21 cellular contexts compared by ENCODE assay signal in the genomic region with DNA sequence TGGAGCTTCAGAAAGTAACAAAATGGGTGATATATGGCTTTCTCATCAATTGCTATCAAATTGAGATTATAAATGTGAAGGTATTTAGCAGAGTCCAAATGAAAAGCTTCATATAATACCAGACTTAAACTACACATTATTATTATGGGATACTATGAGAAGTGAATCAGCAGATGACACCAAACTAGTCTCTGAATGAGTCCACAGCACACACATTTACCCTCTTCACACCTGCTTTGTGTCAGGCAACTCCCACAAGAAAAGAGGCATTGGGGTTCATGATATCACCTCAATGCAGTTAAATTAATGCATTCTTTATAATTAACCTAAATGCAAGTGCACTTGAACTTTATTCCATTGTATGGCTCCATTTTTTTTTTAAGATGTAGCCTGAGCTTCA.
DNase-seq lines count a peak whose midpoint lies in the region; ATAC-seq lines count a peak whose summit lies in the region.
"Had no signal": no experiment of that assay in that cellular context is flagged by ENCODE, and none has a peak within 500 bp of the region (broad histone marks: within the 10 kb centered on the region; RNA-seq: fewer than 3 reads in every experiment).

No MANE protein-coding gene starts in this region.

- no peak overlapping the region for H3K27ac Mint-ChIP-seq in activated CD8-positive, alpha-beta memory T cell treated with anti-CD3 and anti-CD28 coated beads, Interleukin-2, amount 10 ng/mL, durations not matched to agents 7 days and 5 days
- no peak overlapping the region for H3K27ac Mint-ChIP-seq in activated naive CD4-positive, alpha-beta T cell treated with anti-CD3 and anti-CD28 coated beads, Interleukin-2, amount 50 U/mL, for 72 hours
- peak overlapping the region; percentile 44 for H3K27ac Mint-ChIP-seq in activated T-helper 17 cell treated with anti-CD3 and anti-CD28 coated beads, Interleukin-2, amount 50 U/mL, for 72 hours
- H3K27ac Mint-ChIP-seq: HFFc6 had no signal

- peaks cover 36% of the 10 kb centered on the region for H3K4me1 Mint-ChIP-seq in activated CD8-positive, alpha-beta memory T cell treated with anti-CD3 and anti-CD28 coated beads, Interleukin-2, amount 10 ng/mL, durations not matched to agents 7 days and 5 days
- peaks cover 35% of the 10 kb centered on the region for H3K4me1 Mint-ChIP-seq in activated T-helper 17 cell treated with anti-CD3 and anti-CD28 coated beads, Interleukin-2, amount 50 U/mL, for 72 hours

- H3K27me3 Mint-ChIP-seq in activated CD8-positive, alpha-beta memory T cell treated with anti-CD3 and anti-CD28 coated beads, Interleukin-2, amount 10 ng/mL, durations not matched to agents 7 days and 5 days, result no peaks in the 10 kb centered on the region
- H3K27me3 Mint-ChIP-seq in activated T-helper 17 cell treated with anti-CD3 and anti-CD28 coated beads, Interleukin-2, amount 50 U/mL, for 72 hours, result no peaks in the 10 kb centered on the region
- H3K27me3 Mint-ChIP-seq: CD4-positive, CD25-positive, alpha-beta regulatory T cell; CD8-positive, alpha-beta memory T cell had no signal

- H3K4me3 Mint-ChIP-seq in activated CD8-positive, alpha-beta memory T cell treated with anti-CD3 and anti-CD28 coated beads, Interleukin-2, amount 10 ng/mL, durations not matched to agents 7 days and 5 days, result no peak overlapping the region
- peak overlapping the region; percentile 43 for H3K4me3 Mint-ChIP-seq in activated T-helper 17 cell treated with anti-CD3 and anti-CD28 coated beads, Interleukin-2, amount 50 U/mL, for 72 hours
- H3K4me3 Mint-ChIP-seq: CD4-positive, CD25-positive, alpha-beta regulatory T cell; CD8-positive, alpha-beta memory T cell; HFFc6 had no signal

- H3K36me3 Mint-ChIP-seq in activated CD8-positive, alpha-beta memory T cell treated with anti-CD3 and anti-CD28 coated beads, Interleukin-2, amount 10 ng/mL, durations not matched to agents 7 days and 5 days, result no peaks in the 10 kb centered on the region
- peaks cover 0 to 5% of the 10 kb centered on the region in 2 donors for H3K36me3 Mint-ChIP-seq in activated naive CD4-positive, alpha-beta T cell treated with anti-CD3 and anti-CD28 coated beads, Interleukin-2, amount 50 U/mL, for 72 hours
- H3K36me3 Mint-ChIP-seq in activated T-helper 17 cell treated with anti-CD3 and anti-CD28 coated beads, Interleukin-2, amount 50 U/mL, for 72 hours (ENCODE audit: low read depth), result no peaks in the 10 kb centered on the region

- H3K9me3 Mint-ChIP-seq in activated CD8-positive, alpha-beta memory T cell treated with anti-CD3 and anti-CD28 coated beads, Interleukin-2, amount 10 ng/mL, durations not matched to agents 7 days and 5 days (ENCODE audit: low read depth), result no peaks in the 10 kb centered on the region
- H3K9me3 Mint-ChIP-seq in activated naive CD4-positive, alpha-beta T cell treated with anti-CD3 and anti-CD28 coated beads, Interleukin-2, amount 50 U/mL, for 72 hours, result peaks cover 3 to 8% of the 10 kb centered on the region in 2 donors
- peaks cover 7% of the 10 kb centered on the region for H3K9me3 Mint-ChIP-seq in activated T-helper 17 cell treated with anti-CD3 and anti-CD28 coated beads, Interleukin-2, amount 50 U/mL, for 72 hours
- H3K9me3 Mint-ChIP-seq: CD8-positive, alpha-beta memory T cell had no signal

- peak; percentile 52 for DNase-seq in activated CD8-positive, alpha-beta memory T cell treated with anti-CD3 and anti-CD28 coated beads, Interleukin-2, amount 10 ng/mL, durations not matched to agents 7 days and 5 days
- DNase-seq in activated CD8-positive, alpha-beta memory T cell treated with anti-CD3 and anti-CD28 coated beads, Interleukin-2, amount 50 U/mL, for 48 hours, result no peak
- no peak for DNase-seq in activated naive CD4-positive, alpha-beta T cell treated with anti-CD3 and anti-CD28 coated beads, Interleukin-2, amount 50 U/mL, for 72 hours (ENCODE audit: low spot score in 2 of 2)
- DNase-seq in activated naive CD4-positive, alpha-beta T cell treated with anti-CD3 and anti-CD28 coated beads, Interleukin-2, amount 50 U/mL, for 16 hours, result no peak
- no peak for DNase-seq in stimulated activated CD4-positive, alpha-beta T cell treated with anti-CD3 and anti-CD28 coated beads, Interleukin-12 subunit alpha, Interleukin-12 subunit beta, amount 100 ng/mL, for 4 hours
- DNase-seq: ACHN; BE2C; C1 segment of cervical spinal cord; CD8-positive, alpha-beta memory T cell; COR-L47; DMS 273 treated with DMSO at 0.1 percent for 48 hours; DMS53; DND-41; EL; GOT3; H7; HFFc6 had no signal

- peak; percentile 88 for ATAC-seq in activated CD8-positive, alpha-beta memory T cell treated with anti-CD3 and anti-CD28 coated beads, Interleukin-2, amount 10 ng/mL, durations not matched to agents 7 days and 5 days
- ATAC-seq in activated naive CD4-positive, alpha-beta T cell treated with anti-CD3 and anti-CD28 coated beads, Interleukin-2, amount 50 U/mL, for 72 hours, result peak; percentile 76 to 86
- peak; percentile 80 for ATAC-seq in activated T-helper 17 cell treated with anti-CD3 and anti-CD28 coated beads, Interleukin-2, amount 50 U/mL, for 72 hours (replicated peaks)
- ATAC-seq: GM12878, HCT116 had no signal

- CTCF ChIA-PET in activated CD8-positive, alpha-beta memory T cell treated with anti-CD3 and anti-CD28 coated beads, Interleukin-2, amount 10 ng/mL, durations not matched to agents 7 days and 5 days (lab: Charles Lee), result interaction anchor here (1.1 to 1.3 kb wide), 2 partner anchors 9 to 28 kb away, joined by 3 read pairs; no protein-coding TSS in a partner anchor
